Comparison of ENCODE assay signal across 1 cellular context in the genomic region with DNA sequence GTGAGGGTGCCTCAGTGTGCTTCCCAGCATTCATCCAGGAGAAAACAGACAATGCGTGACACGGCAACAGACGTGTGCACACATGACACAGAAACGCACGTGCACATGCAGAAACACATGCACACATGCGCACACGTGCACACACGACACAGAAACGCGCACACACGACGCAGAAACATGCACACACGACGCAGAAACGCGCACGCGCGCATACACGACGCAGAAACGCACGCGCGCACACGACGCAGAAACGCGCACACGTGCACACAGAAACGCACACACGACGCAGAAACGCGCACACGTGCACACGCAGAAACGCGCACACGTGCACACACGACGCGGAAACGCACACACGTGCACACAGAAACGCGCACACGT.
TF ChIP-seq lines count a peak whose summit lies in the region.

No MANE protein-coding gene starts in this region.

TF ChIP-seq in GM12878, 131 proteins besides CTCF, POLR2A, EP300 and RAD21:
- peak; percentile 91 for TF ChIP-seq BCL3 (IDR thresholded peaks at IDR 0.05; ENCODE audit: borderline replicate concordance, insufficient read depth, low read depth, low read length, poor library complexity, severe bottlenecking)
- peak; percentile 86; the same call in 1 of the 2 replicates for TF ChIP-seq TCF3 (IDR thresholded peaks at IDR 0.05; ENCODE audit: borderline replicate concordance, insufficient read depth, low read depth, low read length)
- no peak for TF ChIP-seq HDGF (IDR thresholded peaks at IDR 0.05)
- TF ChIP-seq, protein P1, sequence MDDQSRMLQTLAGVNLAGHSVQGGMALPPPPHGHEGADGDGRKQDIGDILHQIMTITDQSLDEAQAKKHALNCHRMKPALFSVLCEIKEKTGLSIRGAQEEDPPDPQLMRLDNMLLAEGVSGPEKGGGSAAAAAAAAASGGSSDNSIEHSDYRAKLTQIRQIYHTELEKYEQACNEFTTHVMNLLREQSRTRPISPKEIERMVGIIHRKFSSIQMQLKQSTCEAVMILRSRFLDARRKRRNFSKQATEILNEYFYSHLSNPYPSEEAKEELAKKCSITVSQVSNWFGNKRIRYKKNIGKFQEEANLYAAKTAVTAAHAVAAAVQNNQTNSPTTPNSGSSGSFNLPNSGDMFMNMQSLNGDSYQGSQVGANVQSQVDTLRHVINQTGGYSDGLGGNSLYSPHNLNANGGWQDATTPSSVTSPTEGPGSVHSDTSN (IDR thresholded peaks at IDR 0.05; ENCODE audit: insufficient replicate concordance, low read depth, low read length), result peak; percentile 54
- no peak for TF ChIP-seq SUZ12 (IDR thresholded peaks at IDR 0.05; ENCODE audit: unreplicated experiment)
- TF ChIP-seq FOS (IDR thresholded peaks at IDR 0.05; ENCODE audit: borderline replicate concordance, extremely low read depth, insufficient read length), result no peak
